8 cellular contexts compared by ENCODE assay signal in genomic region chr12:104682790-104683279, GRCh38.
A peak's percentile ranks its signal among the peaks of the same experiment; 100 is the strongest.
DNase-seq lines count a peak whose midpoint lies in the region; ATAC-seq and TF ChIP-seq lines count a peak whose summit lies in the region.

No MANE protein-coding gene starts in this region.

- ATAC-seq in HG02623 (IDR thresholded peaks at IDR 0.05; ENCODE audit: unreplicated experiment) (peak; percentile 45), sciatic nerve (no peak)

- peak overlapping the region; percentile 60 to 90 for H3K4me3 Mint-ChIP-seq in CD14-positive monocyte
- H3K4me3 Mint-ChIP-seq in T-helper 1 cell treated with Interleukin-12 subunit alpha and Interleukin-12 subunit beta and Interleukin-4 antibody, amounts not matched to agents 30 μg/mL and 1 μg/mL, for 36 hours: peak overlapping the region; percentile 76

- H3K9me3 Mint-ChIP-seq in CD14-positive monocyte: peaks cover 0 to 4% (median 0%) of the 10 kb centered on the region in 7 donors
- H3K9me3 Mint-ChIP-seq in T-helper 1 cell treated with Interleukin-12 subunit alpha and Interleukin-12 subunit beta and Interleukin-4 antibody, amounts not matched to agents 30 μg/mL and 1 μg/mL, for 36 hours: peaks cover 5% of the 10 kb centered on the region

- DNase-seq in CD14-positive monocyte (ENCODE audit: low spot score) (peak; percentile 78), GOT3 (lab: John Stamatoyannopoulos, UW) (no peak), posterior vena cava (ENCODE audit: low spot score) (no peak), sciatic nerve (ENCODE audit: low spot score) (no peak)
- peak; percentile 73 for DNase-seq in central memory CD4-positive, alpha-beta T cell
- peak; percentile 56 for DNase-seq in stimulated activated CD8-positive, alpha-beta memory T cell treated with anti-CD3 and anti-CD28 coated beads, Interleukin-4, amount 100 ng/mL, for 24 hours (ENCODE audit: low read depth)

- peak overlapping the region; percentile 91 to 98 (median 96) for H3K27ac Mint-ChIP-seq in CD14-positive monocyte
- H3K27ac Mint-ChIP-seq in T-helper 1 cell treated with Interleukin-12 subunit alpha and Interleukin-12 subunit beta and Interleukin-4 antibody, amounts not matched to agents 30 μg/mL and 1 μg/mL, for 36 hours: peak overlapping the region; percentile 94

- no peak for TF ChIP-seq CTCF in CD14-positive monocyte (IDR thresholded peaks at IDR 0.05)

- intact Hi-C loops in CD14-positive monocyte (cut with micrococcal nuclease): no loop called here
- intact Hi-C loops in posterior vena cava (cut with DNase I): no loop called here
- intact Hi-C loops in sciatic nerve (cut with DNase I): no loop called here

- H3K27me3 Mint-ChIP-seq in CD14-positive monocyte (ENCODE audit: low read depth in 3 of 3): peaks cover 0 to 6% (median 0%) of the 10 kb centered on the region in 3 donors
- no peaks in the 10 kb centered on the region for H3K27me3 Mint-ChIP-seq in T-helper 1 cell treated with Interleukin-12 subunit alpha and Interleukin-12 subunit beta and Interleukin-4 antibody, amounts not matched to agents 30 μg/mL and 1 μg/mL, for 36 hours (ENCODE audit: low read depth)

- H3K36me3 Mint-ChIP-seq in CD14-positive monocyte: peaks cover 8 to 21% of the 10 kb centered on the region in 2 donors
- H3K36me3 Mint-ChIP-seq in T-helper 1 cell treated with Interleukin-12 subunit alpha and Interleukin-12 subunit beta and Interleukin-4 antibody, amounts not matched to agents 30 μg/mL and 1 μg/mL, for 36 hours (ENCODE audit: low read depth): peaks cover 28% of the 10 kb centered on the region

- H3K4me1 Mint-ChIP-seq in CD14-positive monocyte: peaks cover 91% of the 10 kb centered on the region
- peaks cover 79% of the 10 kb centered on the region for H3K4me1 Mint-ChIP-seq in T-helper 1 cell treated with Interleukin-12 subunit alpha and Interleukin-12 subunit beta and Interleukin-4 antibody, amounts not matched to agents 30 μg/mL and 1 μg/mL, for 36 hours (ENCODE audit: low read depth)

Comparison
In these comparisons a context has a peak if more than half of its experiments do, and no peak if none do; other contexts are left out.
1. DNase-seq: peak in CD14-positive monocyte (single experiment), central memory CD4-positive, alpha-beta T cell (single experiment) and stimulated activated CD8-positive, alpha-beta memory T cell treated with anti-CD3 and anti-CD28 coated beads, Interleukin-4, amount 100 ng/mL, for 24 hours (single experiment); none in GOT3 (single experiment), posterior vena cava (single experiment) and sciatic nerve (single experiment).